In genomic region chr1:3336641-3337621, GRCh38 we compare ENCODE assay signal across 16 cellular contexts.
A peak's percentile ranks its signal among the peaks of the same experiment; 100 is the strongest.
DNase-seq lines count a peak whose midpoint lies in the region; ATAC-seq and TF ChIP-seq lines count a peak whose summit lies in the region.
"Had no signal": no experiment of that assay in that cellular context is flagged by ENCODE, and none has a peak within 500 bp of the region (broad histone marks: within the 10 kb centered on the region; RNA-seq: fewer than 3 reads in every experiment).

No MANE protein-coding gene starts in this region.

- H3K9me3 ChIP-seq in BLaER1 = peaks cover 11% of the 10 kb centered on the region
- no peaks in the 10 kb centered on the region for H3K9me3 ChIP-seq in lower lobe of right lung
- H3K9me3 ChIP-seq: HAP-1, SK-N-SH had no signal

- H3K27me3 ChIP-seq in BLaER1 (0 out of 2 replicates have a peak, but pooled peaks cover 4% of the 10 kb centered on the region), lower lobe of right lung (ENCODE audit: low read depth) (peaks cover 5% of the 10 kb centered on the region)

- intact Hi-C loops in lower lobe of right lung (cut with DNase I) = no loop called here

- 0 out of 2 replicates have a peak, but pooled peaks cover 4% of the 10 kb centered on the region for H4K20me1 ChIP-seq in BLaER1

- no peak overlapping the region for H3K4me3 ChIP-seq in BLaER1
- no peak overlapping the region for H3K4me3 ChIP-seq in LNCaP clone FGC (ENCODE audit: low read depth, low read length)
- H3K4me3 ChIP-seq in lower lobe of right lung = no peak overlapping the region
- H3K4me3 ChIP-seq: HAP-1 had no signal

- no peaks in the 10 kb centered on the region for H3K36me3 ChIP-seq in BLaER1
- H3K36me3 ChIP-seq in lower lobe of right lung = no peaks in the 10 kb centered on the region
- H3K36me3 ChIP-seq: HAP-1 had no signal

- no peak overlapping the region for H3K9ac ChIP-seq in BLaER1
- H3K9ac ChIP-seq: SK-N-SH had no signal

- H3K4me1 ChIP-seq in BLaER1 (peaks cover 29% of the 10 kb centered on the region), lower lobe of right lung (no peaks in the 10 kb centered on the region)
- H3K4me1 ChIP-seq: HAP-1 had no signal

- TF ChIP-seq CTCF in C4-2B (conservative IDR thresholded peaks at IDR 0.05) = no peak
- TF ChIP-seq CTCF in LNCaP clone FGC (IDR thresholded peaks at IDR 0.05; ENCODE audit: control insufficient read depth, extremely low read depth, insufficient read depth) = no peak
- no peak for TF ChIP-seq CTCF in lower lobe of right lung (IDR thresholded peaks at IDR 0.05)

- peak; percentile 74 to 77 for ATAC-seq in lower lobe of right lung
- no peak for ATAC-seq in GM18907 (IDR thresholded peaks at IDR 0.05; ENCODE audit: unreplicated experiment)
- ATAC-seq in GM21786 (IDR thresholded peaks at IDR 0.05; ENCODE audit: unreplicated experiment) = no peak
- ATAC-seq: T-cell had no signal

- DNase-seq in LNCaP clone FGC (ENCODE audit: low read depth) (peak; percentile 52), lower lobe of right lung (no peak), NCI-H446 (lab: John Stamatoyannopoulos, UW) (no peak)
- DNase-seq: ACHN; AML-193; CD4-positive, alpha-beta memory T cell; NCI-H1105 treated with DMSO at 0.1 percent for 48 hours; NCI-H1694 treated with DMSO at 0.1 percent for 48 hours; NCI-H774; SK-N-SH; T-cell had no signal

- H3K27ac ChIP-seq in BLaER1 (no peak overlapping the region), C4-2B (peak overlapping the region; percentile 37), lower lobe of right lung (no peak overlapping the region)

- peak overlapping the region; percentile 72 for H3K4me2 ChIP-seq in BLaER1
- H3K4me2 ChIP-seq: SK-N-SH had no signal

Comparison
In these comparisons a context has a peak if more than half of its experiments do, and no peak if none do; other contexts are left out.
1. ATAC-seq: peak in lower lobe of right lung (2 of 2); none in GM18907 (single experiment) and GM21786 (single experiment).